12 cellular contexts compared by ENCODE assay signal in the genomic region with DNA sequence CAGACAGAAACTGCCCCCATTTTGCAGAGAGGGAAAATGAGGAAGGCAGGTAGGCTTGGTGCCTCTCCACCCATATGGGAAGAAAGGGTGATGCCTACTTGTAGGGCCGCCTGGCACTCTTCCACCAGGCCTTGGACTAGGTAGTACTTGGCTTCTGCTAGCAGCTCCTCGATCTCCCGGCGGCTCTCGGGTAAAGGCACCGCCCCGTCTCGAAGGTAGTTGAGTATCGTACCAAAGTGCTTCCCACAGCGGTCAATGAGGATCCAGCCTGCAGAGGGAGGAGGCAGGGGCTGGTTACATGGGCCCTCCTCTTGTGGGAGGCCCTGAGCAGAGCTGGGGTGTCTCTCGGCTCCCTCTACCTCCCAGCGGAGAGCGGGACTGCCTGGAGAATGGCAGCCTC. TPM values are rescaled to one million over a fixed set of nuclear protein-coding genes. Genes with fewer than 3 reads are reported as not detected.
DNase-seq lines count a peak whose midpoint lies in the region; ATAC-seq and TF ChIP-seq lines count a peak whose summit lies in the region.
"Had no signal": no experiment of that assay in that cellular context is flagged by ENCODE, and none has a peak within 500 bp of the region (broad histone marks: within the 10 kb centered on the region; RNA-seq: fewer than 3 reads in every experiment).

No MANE protein-coding gene starts in this region.

- H3K36me3 ChIP-seq in muscle layer of duodenum (ENCODE audit: control insufficient read depth in 1 of 2, insufficient read depth in 2 of 2, low read length in 2 of 2) (peaks cover 43 to 48% of the 10 kb centered on the region in 2 donors), testis (ENCODE audit: low read depth, missing control alignments) (no peaks in the 10 kb centered on the region)

- no peak overlapping the region for H3K4me3 Mint-ChIP-seq in T-helper 1 cell treated with Interleukin-12 subunit alpha and Interleukin-12 subunit beta and Interleukin-4 antibody, amounts not matched to agents 30 μg/mL and 1 μg/mL, for 36 hours
- H3K4me3 Mint-ChIP-seq: activated T-cell treated with anti-CD3 and anti-CD28 coated beads, Interleukin-2, amount 50 U/mL, for 72 hours had no signal

- H3K27ac ChIP-seq in coronary artery (peak overlapping the region; percentile 96 to 99), muscle layer of duodenum (ENCODE audit: low read length) (peak overlapping the region; percentile 96), testis (peak overlapping the region; percentile 89 to 95)

- H3K9me3 ChIP-seq in muscle layer of duodenum (ENCODE audit: control insufficient read depth in 1 of 2, low read length in 2 of 2) (no peaks in the 10 kb centered on the region), testis (no peaks in the 10 kb centered on the region)

- H3K27me3 Mint-ChIP-seq in T-helper 1 cell treated with Interleukin-12 subunit alpha and Interleukin-12 subunit beta and Interleukin-4 antibody, amounts not matched to agents 30 μg/mL and 1 μg/mL, for 36 hours (ENCODE audit: low read depth), result no peaks in the 10 kb centered on the region

- DNase-seq in T-helper 1 cell (no peak), coronary artery (ENCODE audit: low spot score) (no peak), testis (no peak), MV-4-11 (lab: John Stamatoyannopoulos, UW) (no peak)
- DNase-seq: activated T-cell treated with anti-CD3 and anti-CD28 coated beads, Interleukin-2, amount 50 U/mL, for 72 hours; effector memory CD4-positive, alpha-beta T cell; NCI-H524; stimulated activated CD4-positive, alpha-beta T cell treated with anti-CD3 and anti-CD28 coated beads, Interleukin-2, amount 100 ng/mL, for 24 hours had no signal

- TF ChIP-seq POLR2A in testis (IDR thresholded peaks at IDR 0.05), result no peak

- H3K4me1 ChIP-seq in muscle layer of duodenum (ENCODE audit: control insufficient read depth in 1 of 2, insufficient read depth in 2 of 2, low read length in 2 of 2) (peaks cover 59 to 70% of the 10 kb centered on the region in 2 donors), testis (peaks cover 58% of the 10 kb centered on the region)

- WGBS in testis, 2 donors, result 88 to 98% methylated on average over 13 of the region's 13 CpGs

- H3K9me3 Mint-ChIP-seq in T-helper 1 cell treated with Interleukin-12 subunit alpha and Interleukin-12 subunit beta and Interleukin-4 antibody, amounts not matched to agents 30 μg/mL and 1 μg/mL, for 36 hours, result no peaks in the 10 kb centered on the region
- H3K9me3 Mint-ChIP-seq: activated T-cell treated with anti-CD3 and anti-CD28 coated beads, Interleukin-2, amount 50 U/mL, for 72 hours had no signal

- H3K27me3 ChIP-seq in muscle layer of duodenum (ENCODE audit: low read depth, low read length) (no peaks in the 10 kb centered on the region), testis (no peaks in the 10 kb centered on the region)

- no peak for ATAC-seq in GM21737 (IDR thresholded peaks at IDR 0.05; ENCODE audit: unreplicated experiment)
- no peak for ATAC-seq in GM18870 (IDR thresholded peaks at IDR 0.05; ENCODE audit: unreplicated experiment)
- ATAC-seq: activated T-cell treated with anti-CD3 and anti-CD28 coated beads, Interleukin-2, amount 50 U/mL, for 72 hours had no signal

- TF ChIP-seq CTCF in coronary artery (IDR thresholded peaks at IDR 0.05) (no peak), testis (IDR thresholded peaks at IDR 0.05) (no peak)

- H3K36me3 Mint-ChIP-seq in T-helper 1 cell treated with Interleukin-12 subunit alpha and Interleukin-12 subunit beta and Interleukin-4 antibody, amounts not matched to agents 30 μg/mL and 1 μg/mL, for 36 hours (ENCODE audit: low read depth), result peaks cover 22% of the 10 kb centered on the region

- H3K27ac Mint-ChIP-seq in T-helper 1 cell treated with Interleukin-12 subunit alpha and Interleukin-12 subunit beta and Interleukin-4 antibody, amounts not matched to agents 30 μg/mL and 1 μg/mL, for 36 hours, result peak overlapping the region; percentile 7

- intact Hi-C loops in testis (cut with DNase I; ENCODE audit: low total_unique reads), result no loop called here

- peaks cover 42% of the 10 kb centered on the region for H3K4me1 Mint-ChIP-seq in T-helper 1 cell treated with Interleukin-12 subunit alpha and Interleukin-12 subunit beta and Interleukin-4 antibody, amounts not matched to agents 30 μg/mL and 1 μg/mL, for 36 hours (ENCODE audit: low read depth)

- no peak overlapping the region for H3K4me3 ChIP-seq in coronary artery
- H3K4me3 ChIP-seq in muscle layer of duodenum (ENCODE audit: low read depth in 1 of 2, low read length in 2 of 2), result peak overlapping the region in 1 of 2 donors; percentile 50
- H3K4me3 ChIP-seq in testis, result no peak overlapping the region

RNA-seq across cellular contexts. Expression of gene KCTD10, which starts 16.6 kb away (rescaled TPM):
- 10 to 100 TPM; 43.0 to 58.7 TPM for total RNA-seq in testis
- polyA plus RNA-seq in testis (ENCODE audit: insufficient read depth, low read depth, low replicate concordance), result 43.6 TPM

RNA-seq across cellular contexts. Expression of gene UBE3B, which starts 16.9 kb away (rescaled TPM):
- 10 to 100 TPM; 65.6 to 66.8 TPM for total RNA-seq in testis
- polyA plus RNA-seq in testis (ENCODE audit: insufficient read depth, low read depth, low replicate concordance), result 38.1 TPM
